25 cellular contexts compared by ENCODE assay signal in genomic region chr10:12062754-12063482, GRCh38. TPM values are rescaled to one million over a fixed set of nuclear protein-coding genes. Genes with fewer than 3 reads are reported as not detected.
DNase-seq lines count a peak whose midpoint lies in the region; ATAC-seq, FAIRE-seq and TF ChIP-seq lines count a peak whose summit lies in the region.
"Had no signal": no experiment of that assay in that cellular context is flagged by ENCODE, and none has a peak within 500 bp of the region (broad histone marks: within the 10 kb centered on the region; RNA-seq: fewer than 3 reads in every experiment).

No MANE protein-coding gene starts in this region.

- no peak overlapping the region for H3K9ac ChIP-seq in IMR-90 (ENCODE audit: low read depth, low read length)

- peak overlapping the region; percentile 51 for H3K27ac Mint-ChIP-seq in activated B cell treated with CpG ODN at 0.5 μM for 24 hours
- peak overlapping the region; percentile 87 for H3K27ac Mint-ChIP-seq in memory B cell
- H3K27ac Mint-ChIP-seq in Caco-2 (ENCODE audit: unreplicated experiment) = no peak overlapping the region
- H3K27ac Mint-ChIP-seq: activated CD4-positive, alpha-beta T cell treated with anti-CD3 and anti-CD28 coated beads, Interleukin-2, amount 10 ng/mL, durations not matched to agents 24 days and 14 days; nephron progenitor cell; stimulated activated naive CD8-positive, alpha-beta T cell treated with anti-CD3 and anti-CD28 coated beads, Interleukin-15, amount 100 ng/mL, for 72 hours; T-helper 1 cell treated with Interleukin-12 subunit alpha and Interleukin-12 subunit beta and Interleukin-4 antibody, amounts not matched to agents 30 μg/mL and 1 μg/mL, for 36 hours had no signal

- in situ Hi-C loops in IMR-90 (cut with MboI; ENCODE audit: low sequenced_read_pairs) = no loop called here
- in situ Hi-C loops in ACHN (cut with HindIII; ENCODE audit: low pct_ligation_motif_present, low pct_unique_long_range_greater_than_20kb, low sequenced_read_pairs) = no loop called here

- TF ChIP-seq RAD21 in A549 (conservative IDR thresholded peaks at IDR 0.05 in 1 of 2, IDR thresholded peaks at IDR 0.05 in 1 of 2) = no peak
- TF ChIP-seq RAD21 in IMR-90 (IDR thresholded peaks at IDR 0.05; ENCODE audit: low read length) = no peak

- no peak overlapping the region for H3K23ac ChIP-seq in IMR-90 (ENCODE audit: low read depth, low read length)

- DNase-seq in A549 (ENCODE audit: low read depth in 1 of 2, low spot score in 1 of 2) (no peak), IMR-90 (no peak), activated B cell treated with CpG ODN at 0.5 μM for 24 hours (no peak), memory B cell (ENCODE audit: low spot score in 2 of 2) (no peak), Caco-2 (no peak), ACHN (no peak), NCI-H345 treated with DMSO at 0.1 percent for 48 hours (lab: John Stamatoyannopoulos, UW; ENCODE audit: unreplicated experiment) (no peak), NCI-H128 (lab: John Stamatoyannopoulos, UW; ENCODE audit: unreplicated experiment) (no peak)
- DNase-seq: 8988T; activated CD4-positive, alpha-beta T cell treated with anti-CD3 and anti-CD28 coated beads, Interleukin-2, amount 10 ng/mL, durations not matched to agents 24 days and 14 days; activated naive CD4-positive, alpha-beta T cell; activated T-cell treated with anti-CD3 and anti-CD28 coated beads, Interleukin-2, amount 50 U/mL, for 48 hours; colonic mucosa; DMS79; NCI-H146; NCI-H2171; nephron progenitor cell; sigmoid colon; stimulated activated CD4-positive, alpha-beta T cell treated with anti-CD3 and anti-CD28 coated beads, Interleukin-15, amount 100 ng/mL, for 24 hours; stimulated activated naive CD8-positive, alpha-beta T cell treated with anti-CD3 and anti-CD28 coated beads, Interleukin-15, amount 100 ng/mL, for 72 hours had no signal

- no peak overlapping the region for H2BK120ac ChIP-seq in IMR-90 (ENCODE audit: low read depth, low read length)

- dilution Hi-C loops in IMR-90 (cut with HindIII; ENCODE audit: low sequenced_read_pairs, unreplicated experiment) = no loop called here

- CTCF ChIA-PET in A549 (lab: Yijun Ruan, JAX) = interaction anchor here (0.8 kb wide), 1 partner anchor 20 kb away, joined by 3 read pairs; the partner anchor contains the start of gene UPF2
- CTCF ChIA-PET in IMR-90 (lab: Yijun Ruan, JAX) = no interaction called here
- CTCF ChIA-PET in activated B cell treated with CpG ODN at 0.5 μM for 24 hours (lab: Charles Lee) = no interaction called here
- CTCF ChIA-PET in Caco-2 (lab: Charles Lee) = interaction anchor here (0.6 to 1.6 kb wide), 2 partner anchors 20 to 270 kb away, joined by 4 to 7 read pairs; partner anchors contain the start of gene UPF2

- no peak overlapping the region for H3K56ac ChIP-seq in IMR-90 (ENCODE audit: extremely low read depth, insufficient read depth, low read length)

- BruUV-seq in IMR-90 (replicated peaks; lab: Mats Ljungman, UMichigan) = no TSS peak
- no TSS peak for BruUV-seq in Caco-2 (replicated peaks; lab: Mats Ljungman, UMichigan)

- H3K36me3 Mint-ChIP-seq in activated B cell treated with CpG ODN at 0.5 μM for 24 hours (ENCODE audit: low read depth) (no peaks in the 10 kb centered on the region), memory B cell (no peaks in the 10 kb centered on the region), Caco-2 (ENCODE audit: insufficient read depth, unreplicated experiment) (no peaks in the 10 kb centered on the region)

- no peaks in the 10 kb centered on the region for H4K20me1 ChIP-seq in IMR-90 (ENCODE audit: insufficient read depth, low read length)

- no peak for TF ChIP-seq EP300 in A549 (IDR thresholded peaks at IDR 0.05)

- H2AFZ ChIP-seq in IMR-90 (replicated peaks; ENCODE audit: low read length, poor library complexity) = peak overlapping the region; percentile 52

- no peak overlapping the region for H4K91ac ChIP-seq in IMR-90 (ENCODE audit: insufficient read depth, low read depth, low read length)

- 0 out of 3 replicates have a peak, but pooled peaks cover 5% of the 10 kb centered on the region for H3K4me1 ChIP-seq in A549
- no peaks in the 10 kb centered on the region; the same call in 1 of the 2 replicates for H3K4me1 ChIP-seq in IMR-90 (ENCODE audit: control insufficient read depth, insufficient read depth, low read length)
- H3K4me1 ChIP-seq in Caco-2 = peaks cover 7% of the 10 kb centered on the region; the same call in 1 of the 2 replicates
- H3K4me1 ChIP-seq: colonic mucosa, sigmoid colon, tibial artery had no signal

- POLR2A ChIA-PET in A549 (lab: Yijun Ruan, JAX) = interaction anchor here (0.5 kb wide), 1 partner anchor 18 kb away, joined by 3 read pairs; no protein-coding TSS in a partner anchor
- POLR2A ChIA-PET in IMR-90 (lab: Charles Lee; ENCODE audit: unreplicated experiment) = no interaction called here
- POLR2A ChIA-PET in activated B cell treated with CpG ODN at 0.5 μM for 24 hours (lab: Charles Lee) = interaction anchor here (0.6 to 2.1 kb wide), 7 partner anchors 10 to 72 kb away, joined by 3 to 25 read pairs (median 4); partner anchors contain the start of gene UPF2
- POLR2A ChIA-PET in Caco-2 (lab: Charles Lee) = interaction anchor here (0.8 kb wide), 1 partner anchor 20 kb away, joined by 7 read pairs; the partner anchor contains the start of gene UPF2

- ATAC-seq in A549 = no peak
- ATAC-seq in IMR-90 (ENCODE audit: low read depth) = no peak
- peak; percentile 71 for ATAC-seq in activated B cell treated with CpG ODN at 0.5 μM for 24 hours (ENCODE audit: low read depth)
- ATAC-seq in memory B cell (ENCODE audit: low read depth) = peak; percentile 80
- ATAC-seq: stimulated activated naive CD8-positive, alpha-beta T cell treated with anti-CD3 and anti-CD28 coated beads, Interleukin-15, amount 100 ng/mL, for 72 hours had no signal

- H3K27ac ChIP-seq in A549 (no peak overlapping the region), IMR-90 (ENCODE audit: insufficient read depth, low read length) (no peak overlapping the region)
- H3K27ac ChIP-seq: colonic mucosa, sigmoid colon, SJSA1, tibial artery had no signal

- no peak overlapping the region for H3K14ac ChIP-seq in IMR-90 (replicated peaks; ENCODE audit: low read depth, low read length)

- H3K27me3 Mint-ChIP-seq in activated B cell treated with CpG ODN at 0.5 μM for 24 hours = no peaks in the 10 kb centered on the region
- no peaks in the 10 kb centered on the region for H3K27me3 Mint-ChIP-seq in memory B cell
- no peaks in the 10 kb centered on the region for H3K27me3 Mint-ChIP-seq in Caco-2 (ENCODE audit: insufficient read depth, unreplicated experiment)
- H3K27me3 Mint-ChIP-seq: activated CD4-positive, alpha-beta T cell treated with anti-CD3 and anti-CD28 coated beads, Interleukin-2, amount 10 ng/mL, durations not matched to agents 24 days and 14 days; stimulated activated naive CD8-positive, alpha-beta T cell treated with anti-CD3 and anti-CD28 coated beads, Interleukin-15, amount 100 ng/mL, for 72 hours had no signal

- H4K8ac ChIP-seq in IMR-90 (ENCODE audit: low read depth in 2 of 2, low read length in 2 of 2) = no peak overlapping the region

- 0 out of 2 replicates have a peak, but pooled peaks cover 2% of the 10 kb centered on the region for H3K9me1 ChIP-seq in IMR-90 (ENCODE audit: insufficient read depth, low read length)

- intact Hi-C loops in IMR-90 (cut with micrococcal nuclease) (no loop called here), activated B cell treated with CpG ODN at 0.5 μM for 24 hours (cut with micrococcal nuclease) (no loop called here), Caco-2 (cut with micrococcal nuclease; ENCODE audit: unreplicated experiment) (no loop called here)

- no peak overlapping the region for H3K4me2 ChIP-seq in A549
- H3K4me2 ChIP-seq in IMR-90 (ENCODE audit: low read depth, low read length) = no peak overlapping the region

- no peak overlapping the region for H3K4ac ChIP-seq in IMR-90 (ENCODE audit: low read depth, low read length)

- no peak overlapping the region for H2BK20ac ChIP-seq in IMR-90 (ENCODE audit: low read depth, low read length)

- no peaks in the 10 kb centered on the region for H3K36me3 ChIP-seq in IMR-90 (ENCODE audit: control insufficient read depth, insufficient read depth, low read length)
- no peaks in the 10 kb centered on the region for H3K36me3 ChIP-seq in Caco-2 (ENCODE audit: control insufficient read depth, insufficient read depth, low read length)
- H3K36me3 ChIP-seq: colonic mucosa, sigmoid colon, SJSA1, tibial artery had no signal

- no peak overlapping the region for H3K18ac ChIP-seq in IMR-90 (ENCODE audit: low read depth, low read length)

- H3K4me3 ChIP-seq in A549 = no peak overlapping the region
- H3K4me3 ChIP-seq in IMR-90 (ENCODE audit: insufficient read depth, low read depth, low read length) = no peak overlapping the region
- H3K4me3 ChIP-seq in Caco-2 (ENCODE audit: low read depth, low read length) = no peak overlapping the region
- H3K4me3 ChIP-seq: colonic mucosa, sigmoid colon, SJSA1, tibial artery had no signal

- 75% methylated on average over 14 of the region's 14 CpGs for WGBS in A549 (ENCODE audit: missing lambda C conversion rate)
- WGBS in IMR-90 (ENCODE audit: extremely low coverage in 2 of 2, insufficient read length in 1 of 2), 2 experiments = 58% methylated on average over 4 of the region's 14 CpGs; no CpG with 5 or more reads in 1 of the 2 experiments

- H2AK9ac ChIP-seq in IMR-90 (replicated peaks; ENCODE audit: low read depth, low read length, poor library complexity) = no peak overlapping the region

- no peak overlapping the region for H2BK15ac ChIP-seq in IMR-90 (ENCODE audit: low read depth, low read length)

- no peak for FAIRE-seq in A549 (lab: Jason Lieb, UNC)
- FAIRE-seq: bronchial epithelial cell, keratinocyte had no signal

- H3K9me3 ChIP-seq in A549 (no peaks in the 10 kb centered on the region), IMR-90 (ENCODE audit: control insufficient read depth, insufficient read depth, low read length) (no peaks in the 10 kb centered on the region), Caco-2 (no peaks in the 10 kb centered on the region; the same call in 1 of the 2 replicates)
- H3K9me3 ChIP-seq: colonic mucosa, sigmoid colon, SJSA1, tibial artery had no signal

- TF ChIP-seq POLR2A in A549 (IDR thresholded peaks at IDR 0.05; ENCODE audit: low read length) (no peak), IMR-90 (IDR thresholded peaks at IDR 0.05; ENCODE audit: low read depth, low read length) (no peak)

- no peak for TF ChIP-seq CTCF in A549 (IDR thresholded peaks at IDR 0.05)
- no peak for TF ChIP-seq CTCF in IMR-90 (conservative IDR thresholded peaks at IDR 0.05; ENCODE audit: low read depth, low read length)
- no peak for TF ChIP-seq CTCF in activated B cell treated with CpG ODN at 0.5 μM for 24 hours (IDR thresholded peaks at IDR 0.05)
- no peak for TF ChIP-seq CTCF in Caco-2 (IDR thresholded peaks at IDR 0.05; ENCODE audit: insufficient read depth in 1 of 2, low read depth in 1 of 2, low read length in 1 of 2, severe bottlenecking in 1 of 2, unreplicated experiment in 1 of 2)

- no peaks in the 10 kb centered on the region for H3K9me3 Mint-ChIP-seq in activated B cell treated with CpG ODN at 0.5 μM for 24 hours
- H3K9me3 Mint-ChIP-seq in memory B cell = no peaks in the 10 kb centered on the region
- no peaks in the 10 kb centered on the region for H3K9me3 Mint-ChIP-seq in Caco-2 (ENCODE audit: unreplicated experiment)
- H3K9me3 Mint-ChIP-seq: activated CD4-positive, alpha-beta T cell treated with anti-CD3 and anti-CD28 coated beads, Interleukin-2, amount 10 ng/mL, durations not matched to agents 24 days and 14 days; nephron progenitor cell; stimulated activated naive CD8-positive, alpha-beta T cell treated with anti-CD3 and anti-CD28 coated beads, Interleukin-15, amount 100 ng/mL, for 72 hours; T-helper 1 cell treated with Interleukin-12 subunit alpha and Interleukin-12 subunit beta and Interleukin-4 antibody, amounts not matched to agents 30 μg/mL and 1 μg/mL, for 36 hours had no signal

- no peaks in the 10 kb centered on the region for H3K27me3 ChIP-seq in IMR-90 (ENCODE audit: control insufficient read depth, insufficient read depth, low read length)
- no peaks in the 10 kb centered on the region for H3K27me3 ChIP-seq in Caco-2 (replicated peaks; ENCODE audit: control insufficient read depth, insufficient read depth, low read length)
- H3K27me3 ChIP-seq: colonic mucosa, sigmoid colon, SJSA1, tibial artery had no signal

- peak overlapping the region; percentile 44 for H3K4me3 Mint-ChIP-seq in activated B cell treated with CpG ODN at 0.5 μM for 24 hours
- peak overlapping the region; percentile 75 for H3K4me3 Mint-ChIP-seq in memory B cell
- H3K4me3 Mint-ChIP-seq in Caco-2 (ENCODE audit: unreplicated experiment) = no peak overlapping the region
- H3K4me3 Mint-ChIP-seq: activated CD4-positive, alpha-beta T cell treated with anti-CD3 and anti-CD28 coated beads, Interleukin-2, amount 10 ng/mL, durations not matched to agents 24 days and 14 days; nephron progenitor cell; stimulated activated naive CD8-positive, alpha-beta T cell treated with anti-CD3 and anti-CD28 coated beads, Interleukin-15, amount 100 ng/mL, for 72 hours; T-helper 1 cell treated with Interleukin-12 subunit alpha and Interleukin-12 subunit beta and Interleukin-4 antibody, amounts not matched to agents 30 μg/mL and 1 μg/mL, for 36 hours had no signal

- H4K5ac ChIP-seq in IMR-90 (ENCODE audit: low read depth, low read length) = no peak overlapping the region

- H3K4me1 Mint-ChIP-seq in activated B cell treated with CpG ODN at 0.5 μM for 24 hours (peaks cover 17% of the 10 kb centered on the region), memory B cell (peaks cover 15% of the 10 kb centered on the region), Caco-2 (ENCODE audit: low read depth, unreplicated experiment) (no peaks in the 10 kb centered on the region)
- H3K4me1 Mint-ChIP-seq: activated CD4-positive, alpha-beta T cell treated with anti-CD3 and anti-CD28 coated beads, Interleukin-2, amount 10 ng/mL, durations not matched to agents 24 days and 14 days; nephron progenitor cell; stimulated activated naive CD8-positive, alpha-beta T cell treated with anti-CD3 and anti-CD28 coated beads, Interleukin-15, amount 100 ng/mL, for 72 hours had no signal

- no peak overlapping the region for H2AK5ac ChIP-seq in IMR-90 (ENCODE audit: low read depth, low read length)

- no peak overlapping the region for H2BK5ac ChIP-seq in IMR-90 (ENCODE audit: low read depth, low read length, poor library complexity, severe bottlenecking)

- H3K79me1 ChIP-seq in IMR-90 (ENCODE audit: low read depth in 1 of 2, low read length in 2 of 2) = no peaks in the 10 kb centered on the region

RNA-seq across cellular contexts. Expression of gene DHTKD1, which starts 5.8 kb away (rescaled TPM):
- polyA plus RNA-seq in A549 (2011; rRNA removed) (21.2 and 23.0 TPM in 2 replicates), A549 (2017; fragmentation: RNase III; extraction: RNeasy Plus Mini Kit Qiagen cat#74134 plus additional on column Dnase treatment) (10.3 to 11.9 TPM (median 11.1 TPM) in 3 replicates), IMR-90 (2012; rRNA removed) (7.8 and 13.9 TPM in 2 replicates)
- polyA plus RNA-seq in A549 (2012; cell fraction: cytosol; rRNA removed) = 11.4 and 16.0 TPM in 2 replicates
- polyA plus RNA-seq in A549 (2012; cell fraction: nucleus; rRNA removed) = 7.6 and 18.4 TPM in 2 replicates
- 59.9 and 84.6 TPM in 2 replicates for polyA minus RNA-seq in A549 (2011; rRNA and poly(A)+ RNA removed)
- total RNA-seq in IMR-90 (2012; rRNA removed) (20.3 and 27.8 TPM in 2 replicates), activated B cell treated with CpG ODN at 0.5 μM for 24 hours (58.2 and 60.7 TPM in 2 replicates), Caco-2 (2022) (57.8 and 61.4 TPM in 2 replicates)
- 6.8 and 8.4 TPM in 2 replicates for polyA plus RNA-seq in IMR-90 (2012; cell fraction: cytosol; rRNA removed)
- 3.3 and 16.9 TPM in 2 replicates for polyA plus RNA-seq in IMR-90 (2012; cell fraction: nucleus; rRNA removed; ENCODE audit: low replicate concordance)

RNA-seq across cellular contexts. Expression of gene UPF2, which starts 20.3 kb away (rescaled TPM):
- polyA plus RNA-seq in A549 (2011; rRNA removed) (17.0 and 21.6 TPM in 2 replicates), A549 (2017; fragmentation: RNase III; extraction: RNeasy Plus Mini Kit Qiagen cat#74134 plus additional on column Dnase treatment) (16.5 to 18.5 TPM (median 17.3 TPM) in 3 replicates), IMR-90 (2012; rRNA removed) (8.0 and 9.2 TPM in 2 replicates)
- polyA plus RNA-seq in A549 (2012; cell fraction: cytosol; rRNA removed) = 4.0 and 4.2 TPM in 2 replicates
- 3.3 and 4.9 TPM in 2 replicates for polyA plus RNA-seq in A549 (2012; cell fraction: nucleus; rRNA removed)
- 8.9 and 9.3 TPM in 2 replicates for polyA minus RNA-seq in A549 (2011; rRNA and poly(A)+ RNA removed)
- total RNA-seq in IMR-90 (2012; rRNA removed) (14.3 and 22.8 TPM in 2 replicates), activated B cell treated with CpG ODN at 0.5 μM for 24 hours (57.9 and 58.0 TPM in 2 replicates), Caco-2 (2022) (40.6 and 40.9 TPM in 2 replicates)
- 1.0 and 1.5 TPM in 2 replicates for polyA plus RNA-seq in IMR-90 (2012; cell fraction: cytosol; rRNA removed)
- polyA plus RNA-seq in IMR-90 (2012; cell fraction: nucleus; rRNA removed; ENCODE audit: low replicate concordance) = 1.2 and 7.8 TPM in 2 replicates

Comparison
In these comparisons a context has a peak if more than half of its experiments do, and no peak if none do; other contexts are left out.
1. ATAC-seq: peak in activated B cell treated with CpG ODN at 0.5 μM for 24 hours (single experiment) and memory B cell (single experiment); none in A549 (0 of 2) and IMR-90 (single experiment).
2. CTCF ChIA-PET loops: an anchor here in A549 (0.8 kb wide) and Caco-2 (0.6 to 1.6 kb wide); none called in IMR-90 and activated B cell treated with CpG ODN at 0.5 μM for 24 hours.